Comparison of ENCODE assay signal across 1 cellular context in the genomic region with DNA sequence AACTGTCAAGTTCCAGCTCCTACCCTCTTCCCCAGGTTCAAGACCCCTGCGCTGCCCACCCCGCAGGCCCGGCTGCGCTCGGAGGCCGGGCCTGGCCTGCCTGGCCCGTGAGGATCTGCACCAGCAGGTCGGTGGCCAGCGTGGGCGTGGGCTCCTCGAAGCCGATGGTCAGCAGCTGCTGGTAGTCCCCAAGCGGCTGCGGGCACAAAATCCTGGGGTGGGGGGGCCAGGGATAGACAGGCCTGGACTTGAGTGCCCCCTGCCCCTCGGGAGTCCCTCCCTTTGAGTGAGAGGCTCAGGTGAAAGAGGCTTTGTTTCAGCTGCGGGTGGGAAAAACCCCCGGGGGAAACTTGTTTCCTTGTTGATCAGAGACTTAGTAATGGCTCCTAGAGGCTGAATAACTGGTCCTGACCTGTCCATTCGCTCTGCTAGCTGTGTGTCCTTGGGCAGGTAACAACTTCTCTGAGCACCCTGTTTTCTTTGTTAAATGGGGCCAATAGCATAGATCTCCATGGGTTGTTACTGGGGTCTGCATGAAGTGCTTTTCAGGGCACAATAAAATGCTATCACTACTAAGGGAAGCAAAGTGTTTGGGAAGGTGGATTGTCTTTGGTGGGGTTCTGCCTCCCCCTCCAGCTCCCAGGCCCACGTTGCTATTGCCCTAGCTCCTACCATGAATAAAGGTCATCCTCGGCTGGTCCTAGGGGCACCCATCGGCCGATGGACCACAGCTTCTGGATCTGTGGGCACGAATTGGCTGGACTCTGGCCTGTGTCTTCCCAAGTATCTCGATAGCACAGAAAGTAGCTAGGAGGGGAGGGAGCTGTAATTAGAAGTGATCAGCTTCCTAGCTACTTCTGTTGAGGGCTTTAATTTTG.
TF ChIP-seq lines count a peak whose summit lies in the region.

No MANE protein-coding gene starts in this region.

TF ChIP-seq in GM12878, 131 proteins besides CTCF, POLR2A, EP300 and RAD21 (continues in another document):
- TF ChIP-seq CBFB (IDR thresholded peaks at IDR 0.05; ENCODE audit: low read depth) (no peak; the same call in 1 of the 2 replicates), FOS (IDR thresholded peaks at IDR 0.05; ENCODE audit: borderline replicate concordance, extremely low read depth, insufficient read length) (no peak), EGR1 (IDR thresholded peaks at IDR 0.05; ENCODE audit: borderline replicate concordance in 1 of 2, low read depth in 2 of 2, low read length in 2 of 2) (peak in 1 of 2 experiments; percentile 53; a peak in 1 of 3 replicates), YY1 (IDR thresholded peaks at IDR 0.05; ENCODE audit: low read depth, low read length) (peak; percentile 71), CHD1 (IDR thresholded peaks at IDR 0.05; ENCODE audit: low read depth, low read length) (peak; percentile 73; the same call in 1 of the 2 replicates), NR2F1 (conservative IDR thresholded peaks at IDR 0.05) (peak; percentile 72; the same call in 1 of the 2 replicates), NBN (IDR thresholded peaks at IDR 0.05) (peak; percentile 80; the same call in 1 of the 2 replicates), ZBED1 (IDR thresholded peaks at IDR 0.05; ENCODE audit: borderline replicate concordance) (no peak), PML (IDR thresholded peaks at IDR 0.05; ENCODE audit: low read length) (peak; percentile 35; the same call in 1 of the 2 replicates), SUPT20H (IDR thresholded peaks at IDR 0.05; ENCODE audit: borderline replicate concordance, control insufficient read depth, low read depth, low read length) (no peak), TAF1 (IDR thresholded peaks at IDR 0.05; ENCODE audit: borderline replicate concordance, low read depth, low read length) (0 out of 2 replicates have a peak, but pooled peaks have one; percentile 17), PAX5 (IDR thresholded peaks at IDR 0.05; ENCODE audit: borderline replicate concordance, low read depth, low read length) (0 out of 2 replicates have a peak, but pooled peaks have one; percentile 7), ESRRA (IDR thresholded peaks at IDR 0.05; ENCODE audit: low read length) (0 out of 2 replicates have a peak, but pooled peaks have one; percentile 3), POLR2AphosphoS5 (IDR thresholded peaks at IDR 0.05; ENCODE audit: low read length) (peak; percentile 73; the same call in 1 of the 2 replicates), GATAD2B (conservative IDR thresholded peaks at IDR 0.05; ENCODE audit: low read depth) (peak; percentile 89), LARP7 (IDR thresholded peaks at IDR 0.05) (peak; percentile 88), ZNF622 (IDR thresholded peaks at IDR 0.05) (no peak), NFXL1 (IDR thresholded peaks at IDR 0.05; ENCODE audit: borderline replicate concordance) (0 out of 2 replicates have a peak, but pooled peaks have one; percentile 75), MEF2B (IDR thresholded peaks at IDR 0.05; ENCODE audit: partially characterized antibody, poor library complexity, severe bottlenecking) (peak; percentile 73), SMARCA5 (IDR thresholded peaks at IDR 0.05) (peak; percentile 91), RBBP5 (conservative IDR thresholded peaks at IDR 0.05) (no peak), RUNX3 (IDR thresholded peaks at IDR 0.05; ENCODE audit: low read length) (peak; percentile 49; the same call in 1 of the 2 replicates), NR2C1 (IDR thresholded peaks at IDR 0.05) (no peak), IKZF2 (IDR thresholded peaks at IDR 0.05) (peak; percentile 29 to 77; a peak in 2 of 4 replicates), TCF7 (IDR thresholded peaks at IDR 0.05; ENCODE audit: borderline replicate concordance) (no peak)
- TF ChIP-seq, protein P1, sequence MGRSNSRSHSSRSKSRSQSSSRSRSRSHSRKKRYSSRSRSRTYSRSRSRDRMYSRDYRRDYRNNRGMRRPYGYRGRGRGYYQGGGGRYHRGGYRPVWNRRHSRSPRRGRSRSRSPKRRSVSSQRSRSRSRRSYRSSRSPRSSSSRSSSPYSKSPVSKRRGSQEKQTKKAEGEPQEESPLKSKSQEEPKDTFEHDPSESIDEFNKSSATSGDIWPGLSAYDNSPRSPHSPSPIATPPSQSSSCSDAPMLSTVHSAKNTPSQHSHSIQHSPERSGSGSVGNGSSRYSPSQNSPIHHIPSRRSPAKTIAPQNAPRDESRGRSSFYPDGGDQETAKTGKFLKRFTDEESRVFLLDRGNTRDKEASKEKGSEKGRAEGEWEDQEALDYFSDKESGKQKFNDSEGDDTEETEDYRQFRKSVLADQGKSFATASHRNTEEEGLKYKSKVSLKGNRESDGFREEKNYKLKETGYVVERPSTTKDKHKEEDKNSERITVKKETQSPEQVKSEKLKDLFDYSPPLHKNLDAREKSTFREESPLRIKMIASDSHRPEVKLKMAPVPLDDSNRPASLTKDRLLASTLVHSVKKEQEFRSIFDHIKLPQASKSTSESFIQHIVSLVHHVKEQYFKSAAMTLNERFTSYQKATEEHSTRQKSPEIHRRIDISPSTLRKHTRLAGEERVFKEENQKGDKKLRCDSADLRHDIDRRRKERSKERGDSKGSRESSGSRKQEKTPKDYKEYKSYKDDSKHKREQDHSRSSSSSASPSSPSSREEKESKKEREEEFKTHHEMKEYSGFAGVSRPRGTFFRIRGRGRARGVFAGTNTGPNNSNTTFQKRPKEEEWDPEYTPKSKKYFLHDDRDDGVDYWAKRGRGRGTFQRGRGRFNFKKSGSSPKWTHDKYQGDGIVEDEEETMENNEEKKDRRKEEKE (IDR thresholded peaks at IDR 0.05), result no peak
- TF ChIP-seq, protein P2, sequence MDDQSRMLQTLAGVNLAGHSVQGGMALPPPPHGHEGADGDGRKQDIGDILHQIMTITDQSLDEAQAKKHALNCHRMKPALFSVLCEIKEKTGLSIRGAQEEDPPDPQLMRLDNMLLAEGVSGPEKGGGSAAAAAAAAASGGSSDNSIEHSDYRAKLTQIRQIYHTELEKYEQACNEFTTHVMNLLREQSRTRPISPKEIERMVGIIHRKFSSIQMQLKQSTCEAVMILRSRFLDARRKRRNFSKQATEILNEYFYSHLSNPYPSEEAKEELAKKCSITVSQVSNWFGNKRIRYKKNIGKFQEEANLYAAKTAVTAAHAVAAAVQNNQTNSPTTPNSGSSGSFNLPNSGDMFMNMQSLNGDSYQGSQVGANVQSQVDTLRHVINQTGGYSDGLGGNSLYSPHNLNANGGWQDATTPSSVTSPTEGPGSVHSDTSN (IDR thresholded peaks at IDR 0.05; ENCODE audit: insufficient replicate concordance, low read depth, low read length), result peak; percentile 11
- TF ChIP-seq, protein P3, sequence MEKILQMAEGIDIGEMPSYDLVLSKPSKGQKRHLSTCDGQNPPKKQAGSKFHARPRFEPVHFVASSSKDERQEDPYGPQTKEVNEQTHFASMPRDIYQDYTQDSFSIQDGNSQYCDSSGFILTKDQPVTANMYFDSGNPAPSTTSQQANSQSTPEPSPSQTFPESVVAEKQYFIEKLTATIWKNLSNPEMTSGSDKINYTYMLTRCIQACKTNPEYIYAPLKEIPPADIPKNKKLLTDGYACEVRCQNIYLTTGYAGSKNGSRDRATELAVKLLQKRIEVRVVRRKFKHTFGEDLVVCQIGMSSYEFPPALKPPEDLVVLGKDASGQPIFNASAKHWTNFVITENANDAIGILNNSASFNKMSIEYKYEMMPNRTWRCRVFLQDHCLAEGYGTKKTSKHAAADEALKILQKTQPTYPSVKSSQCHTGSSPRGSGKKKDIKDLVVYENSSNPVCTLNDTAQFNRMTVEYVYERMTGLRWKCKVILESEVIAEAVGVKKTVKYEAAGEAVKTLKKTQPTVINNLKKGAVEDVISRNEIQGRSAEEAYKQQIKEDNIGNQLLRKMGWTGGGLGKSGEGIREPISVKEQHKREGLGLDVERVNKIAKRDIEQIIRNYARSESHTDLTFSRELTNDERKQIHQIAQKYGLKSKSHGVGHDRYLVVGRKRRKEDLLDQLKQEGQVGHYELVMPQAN (conservative IDR thresholded peaks at IDR 0.05), result peak; percentile 5
- TF ChIP-seq, protein P4, sequence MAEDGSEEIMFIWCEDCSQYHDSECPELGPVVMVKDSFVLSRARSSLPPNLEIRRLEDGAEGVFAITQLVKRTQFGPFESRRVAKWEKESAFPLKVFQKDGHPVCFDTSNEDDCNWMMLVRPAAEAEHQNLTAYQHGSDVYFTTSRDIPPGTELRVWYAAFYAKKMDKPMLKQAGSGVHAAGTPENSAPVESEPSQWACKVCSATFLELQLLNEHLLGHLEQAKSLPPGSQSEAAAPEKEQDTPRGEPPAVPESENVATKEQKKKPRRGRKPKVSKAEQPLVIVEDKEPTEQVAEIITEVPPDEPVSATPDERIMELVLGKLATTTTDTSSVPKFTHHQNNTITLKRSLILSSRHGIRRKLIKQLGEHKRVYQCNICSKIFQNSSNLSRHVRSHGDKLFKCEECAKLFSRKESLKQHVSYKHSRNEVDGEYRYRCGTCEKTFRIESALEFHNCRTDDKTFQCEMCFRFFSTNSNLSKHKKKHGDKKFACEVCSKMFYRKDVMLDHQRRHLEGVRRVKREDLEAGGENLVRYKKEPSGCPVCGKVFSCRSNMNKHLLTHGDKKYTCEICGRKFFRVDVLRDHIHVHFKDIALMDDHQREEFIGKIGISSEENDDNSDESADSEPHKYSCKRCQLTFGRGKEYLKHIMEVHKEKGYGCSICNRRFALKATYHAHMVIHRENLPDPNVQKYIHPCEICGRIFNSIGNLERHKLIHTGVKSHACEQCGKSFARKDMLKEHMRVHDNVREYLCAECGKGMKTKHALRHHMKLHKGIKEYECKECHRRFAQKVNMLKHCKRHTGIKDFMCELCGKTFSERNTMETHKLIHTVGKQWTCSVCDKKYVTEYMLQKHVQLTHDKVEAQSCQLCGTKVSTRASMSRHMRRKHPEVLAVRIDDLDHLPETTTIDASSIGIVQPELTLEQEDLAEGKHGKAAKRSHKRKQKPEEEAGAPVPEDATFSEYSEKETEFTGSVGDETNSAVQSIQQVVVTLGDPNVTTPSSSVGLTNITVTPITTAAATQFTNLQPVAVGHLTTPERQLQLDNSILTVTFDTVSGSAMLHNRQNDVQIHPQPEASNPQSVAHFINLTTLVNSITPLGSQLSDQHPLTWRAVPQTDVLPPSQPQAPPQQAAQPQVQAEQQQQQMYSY (CRISPR knock-in tag; IDR thresholded peaks at IDR 0.05), result 0 out of 2 replicates have a peak, but pooled peaks have one; percentile 41
- TF ChIP-seq, protein P5, sequence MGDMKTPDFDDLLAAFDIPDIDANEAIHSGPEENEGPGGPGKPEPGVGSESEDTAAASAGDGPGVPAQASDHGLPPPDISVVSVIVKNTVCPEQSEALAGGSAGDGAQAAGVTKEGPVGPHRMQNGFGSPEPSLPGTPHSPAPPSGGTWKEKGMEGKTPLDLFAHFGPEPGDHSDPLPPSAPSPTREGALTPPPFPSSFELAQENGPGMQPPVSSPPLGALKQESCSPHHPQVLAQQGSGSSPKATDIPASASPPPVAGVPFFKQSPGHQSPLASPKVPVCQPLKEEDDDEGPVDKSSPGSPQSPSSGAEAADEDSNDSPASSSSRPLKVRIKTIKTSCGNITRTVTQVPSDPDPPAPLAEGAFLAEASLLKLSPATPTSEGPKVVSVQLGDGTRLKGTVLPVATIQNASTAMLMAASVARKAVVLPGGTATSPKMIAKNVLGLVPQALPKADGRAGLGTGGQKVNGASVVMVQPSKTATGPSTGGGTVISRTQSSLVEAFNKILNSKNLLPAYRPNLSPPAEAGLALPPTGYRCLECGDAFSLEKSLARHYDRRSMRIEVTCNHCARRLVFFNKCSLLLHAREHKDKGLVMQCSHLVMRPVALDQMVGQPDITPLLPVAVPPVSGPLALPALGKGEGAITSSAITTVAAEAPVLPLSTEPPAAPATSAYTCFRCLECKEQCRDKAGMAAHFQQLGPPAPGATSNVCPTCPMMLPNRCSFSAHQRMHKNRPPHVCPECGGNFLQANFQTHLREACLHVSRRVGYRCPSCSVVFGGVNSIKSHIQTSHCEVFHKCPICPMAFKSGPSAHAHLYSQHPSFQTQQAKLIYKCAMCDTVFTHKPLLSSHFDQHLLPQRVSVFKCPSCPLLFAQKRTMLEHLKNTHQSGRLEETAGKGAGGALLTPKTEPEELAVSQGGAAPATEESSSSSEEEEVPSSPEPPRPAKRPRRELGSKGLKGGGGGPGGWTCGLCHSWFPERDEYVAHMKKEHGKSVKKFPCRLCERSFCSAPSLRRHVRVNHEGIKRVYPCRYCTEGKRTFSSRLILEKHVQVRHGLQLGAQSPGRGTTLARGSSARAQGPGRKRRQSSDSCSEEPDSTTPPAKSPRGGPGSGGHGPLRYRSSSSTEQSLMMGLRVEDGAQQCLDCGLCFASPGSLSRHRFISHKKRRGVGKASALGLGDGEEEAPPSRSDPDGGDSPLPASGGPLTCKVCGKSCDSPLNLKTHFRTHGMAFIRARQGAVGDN (IDR thresholded peaks at IDR 0.05), result 0 out of 2 replicates have a peak, but pooled peaks have one; percentile 16
- TF ChIP-seq, protein P6, sequence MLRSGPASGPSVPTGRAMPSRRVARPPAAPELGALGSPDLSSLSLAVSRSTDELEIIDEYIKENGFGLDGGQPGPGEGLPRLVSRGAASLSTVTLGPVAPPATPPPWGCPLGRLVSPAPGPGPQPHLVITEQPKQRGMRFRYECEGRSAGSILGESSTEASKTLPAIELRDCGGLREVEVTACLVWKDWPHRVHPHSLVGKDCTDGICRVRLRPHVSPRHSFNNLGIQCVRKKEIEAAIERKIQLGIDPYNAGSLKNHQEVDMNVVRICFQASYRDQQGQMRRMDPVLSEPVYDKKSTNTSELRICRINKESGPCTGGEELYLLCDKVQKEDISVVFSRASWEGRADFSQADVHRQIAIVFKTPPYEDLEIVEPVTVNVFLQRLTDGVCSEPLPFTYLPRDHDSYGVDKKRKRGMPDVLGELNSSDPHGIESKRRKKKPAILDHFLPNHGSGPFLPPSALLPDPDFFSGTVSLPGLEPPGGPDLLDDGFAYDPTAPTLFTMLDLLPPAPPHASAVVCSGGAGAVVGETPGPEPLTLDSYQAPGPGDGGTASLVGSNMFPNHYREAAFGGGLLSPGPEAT (IDR thresholded peaks at IDR 0.05; ENCODE audit: low read depth), result 0 out of 2 replicates have a peak, but pooled peaks have one; percentile 19
- TF ChIP-seq, protein P7, sequence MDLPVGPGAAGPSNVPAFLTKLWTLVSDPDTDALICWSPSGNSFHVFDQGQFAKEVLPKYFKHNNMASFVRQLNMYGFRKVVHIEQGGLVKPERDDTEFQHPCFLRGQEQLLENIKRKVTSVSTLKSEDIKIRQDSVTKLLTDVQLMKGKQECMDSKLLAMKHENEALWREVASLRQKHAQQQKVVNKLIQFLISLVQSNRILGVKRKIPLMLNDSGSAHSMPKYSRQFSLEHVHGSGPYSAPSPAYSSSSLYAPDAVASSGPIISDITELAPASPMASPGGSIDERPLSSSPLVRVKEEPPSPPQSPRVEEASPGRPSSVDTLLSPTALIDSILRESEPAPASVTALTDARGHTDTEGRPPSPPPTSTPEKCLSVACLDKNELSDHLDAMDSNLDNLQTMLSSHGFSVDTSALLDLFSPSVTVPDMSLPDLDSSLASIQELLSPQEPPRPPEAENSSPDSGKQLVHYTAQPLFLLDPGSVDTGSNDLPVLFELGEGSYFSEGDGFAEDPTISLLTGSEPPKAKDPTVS (IDR thresholded peaks at IDR 0.05; ENCODE audit: low read depth, low read length), result no peak
